In the genomic region with DNA sequence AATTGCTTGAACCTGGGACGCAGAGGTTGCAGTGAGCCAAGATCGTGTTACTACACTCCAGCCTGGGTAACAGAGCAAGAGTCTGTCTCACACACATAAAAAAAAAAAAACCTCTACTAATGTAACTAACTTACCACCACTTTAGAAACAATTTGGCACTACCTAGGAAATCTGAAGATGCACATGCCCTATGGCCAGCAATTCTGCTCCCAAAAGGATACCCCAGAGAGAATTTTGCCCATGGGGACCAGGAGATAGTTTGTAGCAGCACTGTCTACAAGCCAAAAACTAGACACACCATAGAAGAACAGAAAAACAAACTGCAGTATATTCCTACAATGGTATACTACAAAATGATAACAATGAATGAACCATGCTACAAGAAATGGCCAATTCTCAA, we compare ENCODE assay signal across 8 cellular contexts.
"Had no signal": no experiment of that assay in that cellular context is flagged by ENCODE, and none has a peak within 500 bp of the region (broad histone marks: within the 10 kb centered on the region; RNA-seq: fewer than 3 reads in every experiment).

No MANE protein-coding gene starts in this region.

- H3K4me3 Mint-ChIP-seq: IgD-negative memory B cell had no signal

- H3K27ac ChIP-seq: HL-60 had no signal

- DNase-seq: IMR-90, KBM-7, KG1 had no signal

- H3K4me3 ChIP-seq: K562 had no signal

- H3K9me3 Mint-ChIP-seq: IgD-negative memory B cell had no signal

- FAIRE-seq: HepG2, HTR-8/SVneo, K562 had no signal

- H3K27me3 Mint-ChIP-seq: IgD-negative memory B cell had no signal

- H3K27ac Mint-ChIP-seq: IgD-negative memory B cell had no signal

- ATAC-seq: HepG2, K562 had no signal
